In the genomic region with DNA sequence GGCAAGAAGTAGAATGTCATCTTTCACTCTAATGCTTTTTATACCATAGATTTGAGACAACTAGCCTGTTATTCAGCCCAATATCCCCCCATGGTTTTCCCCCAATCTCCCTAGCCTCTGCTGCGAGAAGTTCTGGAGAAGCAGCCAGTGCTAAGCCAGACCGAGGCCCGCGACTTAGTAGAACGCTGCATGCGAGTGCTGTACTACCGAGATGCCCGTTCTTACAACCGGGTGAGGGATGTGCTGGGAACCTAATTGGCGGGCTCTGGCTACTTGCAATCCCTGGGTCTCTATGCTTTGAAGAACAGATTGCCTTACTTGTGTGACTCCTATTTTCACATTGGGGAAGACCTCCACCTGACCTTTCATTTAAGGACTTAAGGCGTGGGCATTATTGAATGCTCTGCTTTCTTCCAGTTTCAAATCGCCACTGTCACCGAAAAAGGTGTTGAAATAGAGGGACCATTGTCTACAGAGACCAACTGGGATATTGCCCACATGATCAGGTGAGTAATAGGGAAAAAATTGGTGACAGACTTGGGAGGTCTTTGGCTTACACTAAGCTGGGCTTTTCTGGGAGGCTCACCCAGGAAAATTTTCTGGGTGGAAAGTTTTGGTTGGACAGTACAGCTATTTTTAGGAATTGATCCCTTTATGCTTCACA, we compare ENCODE assay signal across 1 cellular context.
TF ChIP-seq lines count a peak whose summit lies in the region.

No MANE protein-coding gene starts in this region.

TF ChIP-seq in SK-N-SH treated with all-trans-retinoic acid at 6 μM for 48 hours, 23 proteins besides CTCF, POLR2A, EP300 and RAD21:
- TF ChIP-seq, protein P1, sequence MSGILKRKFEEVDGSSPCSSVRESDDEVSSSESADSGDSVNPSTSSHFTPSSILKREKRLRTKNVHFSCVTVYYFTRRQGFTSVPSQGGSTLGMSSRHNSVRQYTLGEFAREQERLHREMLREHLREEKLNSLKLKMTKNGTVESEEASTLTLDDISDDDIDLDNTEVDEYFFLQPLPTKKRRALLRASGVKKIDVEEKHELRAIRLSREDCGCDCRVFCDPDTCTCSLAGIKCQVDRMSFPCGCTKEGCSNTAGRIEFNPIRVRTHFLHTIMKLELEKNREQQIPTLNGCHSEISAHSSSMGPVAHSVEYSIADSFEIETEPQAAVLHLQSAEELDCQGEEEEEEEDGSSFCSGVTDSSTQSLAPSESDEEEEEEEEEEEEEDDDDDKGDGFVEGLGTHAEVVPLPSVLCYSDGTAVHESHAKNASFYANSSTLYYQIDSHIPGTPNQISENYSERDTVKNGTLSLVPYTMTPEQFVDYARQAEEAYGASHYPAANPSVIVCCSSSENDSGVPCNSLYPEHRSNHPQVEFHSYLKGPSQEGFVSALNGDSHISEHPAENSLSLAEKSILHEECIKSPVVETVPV (CRISPR knock-in tag; IDR thresholded peaks at IDR 0.05): no peak
- no peak for TF ChIP-seq ZNF8 (CRISPR knock-in tag; IDR thresholded peaks at IDR 0.05)
- TF ChIP-seq ESRRG (CRISPR knock-in tag; IDR thresholded peaks at IDR 0.05): no peak
- TF ChIP-seq, protein P2, sequence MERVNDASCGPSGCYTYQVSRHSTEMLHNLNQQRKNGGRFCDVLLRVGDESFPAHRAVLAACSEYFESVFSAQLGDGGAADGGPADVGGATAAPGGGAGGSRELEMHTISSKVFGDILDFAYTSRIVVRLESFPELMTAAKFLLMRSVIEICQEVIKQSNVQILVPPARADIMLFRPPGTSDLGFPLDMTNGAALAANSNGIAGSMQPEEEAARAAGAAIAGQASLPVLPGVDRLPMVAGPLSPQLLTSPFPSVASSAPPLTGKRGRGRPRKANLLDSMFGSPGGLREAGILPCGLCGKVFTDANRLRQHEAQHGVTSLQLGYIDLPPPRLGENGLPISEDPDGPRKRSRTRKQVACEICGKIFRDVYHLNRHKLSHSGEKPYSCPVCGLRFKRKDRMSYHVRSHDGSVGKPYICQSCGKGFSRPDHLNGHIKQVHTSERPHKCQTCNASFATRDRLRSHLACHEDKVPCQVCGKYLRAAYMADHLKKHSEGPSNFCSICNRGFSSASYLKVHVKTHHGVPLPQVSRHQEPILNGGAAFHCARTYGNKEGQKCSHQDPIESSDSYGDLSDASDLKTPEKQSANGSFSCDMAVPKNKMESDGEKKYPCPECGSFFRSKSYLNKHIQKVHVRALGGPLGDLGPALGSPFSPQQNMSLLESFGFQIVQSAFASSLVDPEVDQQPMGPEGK (CRISPR knock-in tag; IDR thresholded peaks at IDR 0.05; ENCODE audit: borderline replicate concordance): no peak
- TF ChIP-seq ZFP30 (CRISPR knock-in tag; IDR thresholded peaks at IDR 0.05): no peak
TF ChIP-seq in SK-N-SH treated with all-trans-retinoic acid at 6 μM for 48 hours: peak in this region for 0.
